Comparison of ENCODE assay signal across 1 cellular context in genomic region chr7:7294914-7295313, GRCh38.
TF ChIP-seq lines count a peak whose summit lies in the region.

No MANE protein-coding gene starts in this region.

TF ChIP-seq in K562, 482 proteins besides CTCF, POLR2A, EP300 and RAD21 (continued from another document):
- TF ChIP-seq ZNF318 (IDR thresholded peaks at IDR 0.05; ENCODE audit: borderline replicate concordance in 1 of 2, low read depth in 1 of 2) (no peak), THAP12 (CRISPR knock-in tag; IDR thresholded peaks at IDR 0.05) (no peak), POLR2H (tag; IDR thresholded peaks at IDR 0.05; ENCODE audit: low read depth) (no peak), MTA1 (IDR thresholded peaks at IDR 0.05; ENCODE audit: borderline replicate concordance) (no peak)
